2 cellular contexts compared by ENCODE assay signal in genomic region chr16:24747425-24747824, GRCh38.
TF ChIP-seq lines count a peak whose summit lies in the region.

No MANE protein-coding gene starts in this region.

TF ChIP-seq in K562, 482 proteins besides CTCF, POLR2A, EP300 and RAD21:
- TF ChIP-seq ATF3 (IDR thresholded peaks at IDR 0.05), result no peak
- no peak for TF ChIP-seq ATF3 (CRISPR knock-in tag; conservative IDR thresholded peaks at IDR 0.05)
- no peak for TF ChIP-seq STAT6 (CRISPR knock-in tag; IDR thresholded peaks at IDR 0.05)

TF ChIP-seq in HepG2, 621 proteins besides CTCF, POLR2A, EP300 and RAD21:
- TF ChIP-seq ZNF549 (CRISPR knock-in tag; IDR thresholded peaks at IDR 0.05) (no peak), U2AF1 (optimal IDR thresholded peaks at IDR 0.05; ENCODE audit: low read depth, low read length) (no peak), NCOA1 (CRISPR knock-in tag; IDR thresholded peaks at IDR 0.05) (no peak), CREM (IDR thresholded peaks at IDR 0.05) (no peak), CREM (CRISPR knock-in tag; IDR thresholded peaks at IDR 0.05) (no peak), ZNF724P (CRISPR knock-in tag; IDR thresholded peaks at IDR 0.05; ENCODE audit: borderline replicate concordance) (no peak), HES4 (CRISPR knock-in tag; IDR thresholded peaks at IDR 0.05; ENCODE audit: borderline replicate concordance) (no peak), GTF3A (CRISPR knock-in tag; conservative IDR thresholded peaks at IDR 0.05) (no peak)
TF ChIP-seq in HepG2: peak in this region for 0.
